In the genomic region with DNA sequence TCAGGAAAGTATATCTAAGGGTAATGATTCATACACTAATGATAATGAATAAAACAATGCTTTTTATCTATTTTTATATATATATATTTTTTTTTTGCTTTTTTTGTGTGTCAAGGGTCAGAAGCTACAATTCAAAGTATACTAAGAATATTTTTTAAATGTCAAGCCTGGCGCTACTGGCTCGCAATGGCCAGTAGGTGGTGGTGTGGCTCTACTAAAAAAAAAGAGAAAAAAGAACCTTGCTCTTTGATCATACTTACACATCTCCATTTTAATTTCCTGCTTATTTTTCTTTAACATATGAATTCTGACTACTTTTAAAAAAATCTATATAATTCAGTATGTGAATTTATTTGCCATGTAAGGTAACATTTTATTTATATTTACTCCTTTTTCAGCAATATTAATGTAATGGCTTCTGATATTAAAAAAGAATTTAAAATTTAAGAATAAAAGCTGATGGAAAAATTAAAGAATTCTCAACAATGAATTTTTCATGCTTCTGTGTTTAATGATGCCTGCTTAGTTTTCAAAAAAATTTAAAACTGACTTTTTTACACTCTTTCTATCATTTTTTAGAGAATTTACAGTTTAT, we compare ENCODE assay signal across 8 cellular contexts.
DNase-seq lines count a peak whose midpoint lies in the region; ATAC-seq and TF ChIP-seq lines count a peak whose summit lies in the region.

No MANE protein-coding gene starts in this region.

- TF ChIP-seq CTCF in dorsolateral prefrontal cortex (IDR thresholded peaks at IDR 0.05 in 54 of 56, conservative IDR thresholded peaks at IDR 0.05 in 2 of 56; ENCODE audit: low read depth in 1 of 56, partially characterized antibody in 56 of 56): peak; percentile 67 to 96 (median 82)

- ATAC-seq in GM21360 (IDR thresholded peaks at IDR 0.05; ENCODE audit: unreplicated experiment): peak; percentile 86

- H3K27ac ChIP-seq in dorsolateral prefrontal cortex: no peak overlapping the region

- intact Hi-C loops in dorsolateral prefrontal cortex (cut with DNase I): loop anchor here (5.0 to 10.0 kb wide), 2 partner anchors 450 to 888 kb away; a partner anchor contains a TSS

- DNase-seq in NCI-H2081 (lab: John Stamatoyannopoulos, UW) (peak; percentile 49 to 55), NCI-H2081 treated with DMSO at 0.1 percent for 48 hours (lab: John Stamatoyannopoulos, UW) (no peak), HS-27A (ENCODE audit: low read depth) (peak; percentile 39), RKO (ENCODE audit: low spot score) (peak; percentile 75), dorsolateral prefrontal cortex (no peak), mucosa of gallbladder (ENCODE audit: low spot score) (peak; percentile 17), T1000 (lab: John Stamatoyannopoulos, UW) (no peak)

- H3K4me3 ChIP-seq in dorsolateral prefrontal cortex: no peak overlapping the region

- H3K27me3 ChIP-seq in dorsolateral prefrontal cortex: no peaks in the 10 kb centered on the region

Comparison
In these comparisons a context has a peak if more than half of its experiments do, and no peak if none do; other contexts are left out.
1. DNase-seq: peak in NCI-H2081 (2 of 2), HS-27A (single experiment), RKO (single experiment) and mucosa of gallbladder (single experiment); none in NCI-H2081 treated with DMSO at 0.1 percent for 48 hours (single experiment), dorsolateral prefrontal cortex (0 of 10) and T1000 (single experiment).